8 cellular contexts compared by ENCODE assay signal in the genomic region with DNA sequence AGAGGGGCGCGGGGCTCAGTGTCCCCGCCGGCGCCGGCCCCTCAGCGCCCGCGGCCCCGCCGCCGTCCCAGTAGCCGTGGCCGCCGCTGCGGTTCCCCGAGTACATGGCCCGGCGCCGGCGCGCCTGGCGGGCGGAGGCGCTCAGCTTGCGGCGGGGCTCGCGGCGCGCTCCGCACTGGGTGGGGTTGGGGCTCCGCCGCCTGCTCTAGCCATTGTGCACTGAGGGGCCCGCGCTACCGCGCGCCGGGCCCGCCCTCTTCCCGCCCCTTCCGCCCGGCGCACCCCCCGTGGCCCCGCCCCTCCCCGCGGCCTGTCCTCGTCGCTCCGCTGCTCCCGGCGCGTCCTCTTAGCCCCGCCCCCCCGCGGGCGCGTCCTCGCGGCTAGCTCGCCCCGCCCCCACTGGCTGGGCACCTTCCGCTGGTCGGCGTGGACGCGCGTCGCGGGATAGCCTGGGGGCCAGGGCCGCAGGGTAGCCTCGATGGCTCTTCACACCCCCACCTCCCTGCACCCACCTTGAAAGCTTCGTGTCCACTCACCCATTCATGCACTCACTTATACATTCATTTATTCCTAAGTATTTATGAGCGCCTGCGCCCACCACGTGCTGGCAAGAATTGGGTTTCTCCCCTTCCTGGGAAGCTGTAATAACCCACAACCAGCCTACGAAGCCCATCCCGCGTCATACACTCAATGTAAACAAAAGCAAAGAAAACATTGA. TPM values are rescaled to one million over a fixed set of nuclear protein-coding genes. Genes with fewer than 3 reads are reported as not detected.
DNase-seq lines count a peak whose midpoint lies in the region; ATAC-seq and TF ChIP-seq lines count a peak whose summit lies in the region.

A gene with protein sequence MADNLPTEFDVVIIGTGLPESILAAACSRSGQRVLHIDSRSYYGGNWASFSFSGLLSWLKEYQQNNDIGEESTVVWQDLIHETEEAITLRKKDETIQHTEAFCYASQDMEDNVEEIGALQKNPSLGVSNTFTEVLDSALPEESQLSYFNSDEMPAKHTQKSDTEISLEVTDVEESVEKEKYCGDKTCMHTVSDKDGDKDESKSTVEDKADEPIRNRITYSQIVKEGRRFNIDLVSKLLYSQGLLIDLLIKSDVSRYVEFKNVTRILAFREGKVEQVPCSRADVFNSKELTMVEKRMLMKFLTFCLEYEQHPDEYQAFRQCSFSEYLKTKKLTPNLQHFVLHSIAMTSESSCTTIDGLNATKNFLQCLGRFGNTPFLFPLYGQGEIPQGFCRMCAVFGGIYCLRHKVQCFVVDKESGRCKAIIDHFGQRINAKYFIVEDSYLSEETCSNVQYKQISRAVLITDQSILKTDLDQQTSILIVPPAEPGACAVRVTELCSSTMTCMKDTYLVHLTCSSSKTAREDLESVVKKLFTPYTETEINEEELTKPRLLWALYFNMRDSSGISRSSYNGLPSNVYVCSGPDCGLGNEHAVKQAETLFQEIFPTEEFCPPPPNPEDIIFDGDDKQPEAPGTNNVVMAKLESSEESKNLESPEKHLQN (minus strand): TSS at position 221 of the 718 bp plus-strand sequence. CDS start 4,603 bp downstream, outside the sequence.
A gene with protein sequence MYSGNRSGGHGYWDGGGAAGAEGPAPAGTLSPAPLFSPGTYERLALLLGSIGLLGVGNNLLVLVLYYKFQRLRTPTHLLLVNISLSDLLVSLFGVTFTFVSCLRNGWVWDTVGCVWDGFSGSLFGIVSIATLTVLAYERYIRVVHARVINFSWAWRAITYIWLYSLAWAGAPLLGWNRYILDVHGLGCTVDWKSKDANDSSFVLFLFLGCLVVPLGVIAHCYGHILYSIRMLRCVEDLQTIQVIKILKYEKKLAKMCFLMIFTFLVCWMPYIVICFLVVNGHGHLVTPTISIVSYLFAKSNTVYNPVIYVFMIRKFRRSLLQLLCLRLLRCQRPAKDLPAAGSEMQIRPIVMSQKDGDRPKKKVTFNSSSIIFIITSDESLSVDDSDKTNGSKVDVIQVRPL (minus strand): TSS at position 221 of the 718 bp plus-strand sequence. CDS start 115 bp downstream, at position 106.

- H4K20me1 ChIP-seq in hepatocyte (ENCODE audit: insufficient read depth, poor library complexity, severe bottlenecking), result no peaks in the 10 kb centered on the region

- H3K4me3 ChIP-seq in astrocyte of the cerebellum (ENCODE audit: low read depth, low read length), result peak within 1 kb of the TSS; percentile 87
- peak within 1 kb of the TSS; percentile 86 for H3K4me3 ChIP-seq in hepatocyte
- peak within 1 kb of the TSS; percentile 95 for H3K4me3 ChIP-seq in retinal pigment epithelial cell (ENCODE audit: low read length)

- peak within 1 kb of the TSS; percentile 97 for H2AFZ ChIP-seq in hepatocyte

- no peaks in the 10 kb centered on the region for H3K9me2 ChIP-seq in hepatocyte (replicated peaks; ENCODE audit: insufficient read depth)

- peak within 1 kb of the TSS; percentile 83 for H3K4me2 ChIP-seq in hepatocyte

- peak; percentile 95 for TF ChIP-seq POLR2A in GM18505 (IDR thresholded peaks at IDR 0.05; ENCODE audit: borderline replicate concordance, extremely low read depth, insufficient read depth, insufficient read length)

- no peaks in the 10 kb centered on the region for H3K27me3 ChIP-seq in hepatocyte

- in situ Hi-C loops in astrocyte of the cerebellum (cut with HindIII; ENCODE audit: low sequenced_read_pairs), result no loop called here

- H3K9me3 ChIP-seq in hepatocyte (ENCODE audit: low read depth), result no peaks in the 10 kb centered on the region

- no peaks in the 10 kb centered on the region for H3K36me3 ChIP-seq in hepatocyte (replicated peaks; ENCODE audit: insufficient read depth, low read depth)

- whole genome bisulfite sequencing in hepatocyte (ENCODE audit: low lambda C conversion rate, missing lambda C conversion rate), result 10% methylated on average over 41 of the region's 81 CpGs

- peaks cover 24% of the 10 kb centered on the region for H3K4me1 ChIP-seq in hepatocyte (ENCODE audit: insufficient read depth)

- peak within 1 kb of the TSS; percentile 94 for H3K27ac ChIP-seq in hepatocyte

- TF ChIP-seq CTCF in astrocyte of the cerebellum (IDR thresholded peaks at IDR 0.05; ENCODE audit: low read depth, low read length, missing control alignments) (no peak), hepatocyte (IDR thresholded peaks at IDR 0.05; ENCODE audit: poor library complexity) (no peak), retinal pigment epithelial cell (conservative IDR thresholded peaks at IDR 0.05; ENCODE audit: low read depth, low read length) (no peak)

- peaks cover 30% of the 10 kb centered on the region for H3K79me2 ChIP-seq in hepatocyte

- ATAC-seq in GM18505 (IDR thresholded peaks at IDR 0.05; ENCODE audit: unreplicated experiment) (peak; percentile 94), HG02938 (IDR thresholded peaks at IDR 0.05; ENCODE audit: unreplicated experiment) (peak; percentile 79)

- peak; percentile 83 to 96 for DNase-seq in NCI-H1930 (lab: John Stamatoyannopoulos, UW)
- peak; percentile 75 for DNase-seq in T-helper 22 cell (ENCODE audit: low read depth)
- peak; percentile 39 for DNase-seq in astrocyte of the cerebellum (ENCODE audit: low read depth)
- peak; percentile 97 for DNase-seq in hepatocyte (ENCODE audit: low spot score)
- peak; percentile 40 for DNase-seq in retinal pigment epithelial cell (ENCODE audit: low read depth)
- DNase-seq in cortex of kidney (lab: John Stamatoyannopoulos, UW), result no peak

RNA-seq across cellular contexts. Expression of the first gene that starts in this region (rescaled TPM):
- 20.9 and 21.1 TPM in 2 replicates for total RNA-seq in hepatocyte
- 3.9 and 4.4 TPM in 2 replicates for polyA plus RNA-seq in hepatocyte

RNA-seq across cellular contexts. Expression of the second gene that starts in this region (rescaled TPM):
- 39.6 and 40.0 TPM in 2 replicates for total RNA-seq in hepatocyte
- 73.2 and 75.8 TPM in 2 replicates for polyA plus RNA-seq in hepatocyte
